Comparison of ENCODE assay signal across 9 cellular contexts in genomic region chr9:137055385-137056364, GRCh38. TPM values are rescaled to one million over a fixed set of nuclear protein-coding genes. Genes with fewer than 3 reads are reported as not detected.
DNase-seq lines count a peak whose midpoint lies in the region; ATAC-seq lines count a peak whose summit lies in the region.
"Had no signal": no experiment of that assay in that cellular context is flagged by ENCODE, and none has a peak within 500 bp of the region (broad histone marks: within the 10 kb centered on the region; RNA-seq: fewer than 3 reads in every experiment).

No MANE protein-coding gene starts in this region.

- ATAC-seq in GM18520 (IDR thresholded peaks at IDR 0.05; ENCODE audit: unreplicated experiment) (no peak), GM21367 (IDR thresholded peaks at IDR 0.05; ENCODE audit: unreplicated experiment) (no peak), GM19455 (IDR thresholded peaks at IDR 0.05; ENCODE audit: unreplicated experiment) (no peak)

- no peaks in the 10 kb centered on the region for H3K9me3 ChIP-seq in SJCRH30 (replicated peaks)

- peak overlapping the region; percentile 33 for H3K4me3 ChIP-seq in SJCRH30

- intact Hi-C loops in head of caudate nucleus (cut with DNase I): no loop called here
- intact Hi-C loops in posterior vena cava (cut with DNase I): no loop called here

- no peaks in the 10 kb centered on the region for H3K36me3 ChIP-seq in SJCRH30

- H3K27me3 ChIP-seq in SJCRH30: no peaks in the 10 kb centered on the region

- peak; percentile 74 for DNase-seq in DMS79 (lab: John Stamatoyannopoulos, UW)
- peak; percentile 97 to 98 for DNase-seq in SJCRH30
- peak; percentile 87 to 99 (median 96) for DNase-seq in head of caudate nucleus
- peak; percentile 92 for DNase-seq in posterior vena cava (ENCODE audit: low spot score)
- no peak for DNase-seq in stimulated activated CD4-positive, alpha-beta T cell treated with anti-CD3 and anti-CD28 coated beads, Interleukin-2, amount 100 ng/mL, for 24 hours

- peak overlapping the region; percentile 80 for H3K27ac ChIP-seq in SJCRH30

- H3K4me1 ChIP-seq in SJCRH30: peaks cover 55% of the 10 kb centered on the region

RNA-seq across cellular contexts. Expression of gene ENTPD2, which starts 1.8 kb away (rescaled TPM):
- 1.9 and 2.0 TPM in 2 replicates for total RNA-seq in SJCRH30 (2014; rRNA removed; shearing (Covaris generic))
- 1 to 10 TPM in 1 of 2 donors, under 1 TPM in 1; 0.48 to 1.2 TPM for total RNA-seq in posterior vena cava

RNA-seq across cellular contexts. Expression of gene NPDC1, which starts 9.7 kb away (rescaled TPM):
- total RNA-seq in SJCRH30 (2014; rRNA removed; shearing (Covaris generic)): 0.51 and 0.91 TPM in 2 replicates
- 100 to 1,000 TPM; 129 to 133 TPM for total RNA-seq in posterior vena cava

RNA-seq across cellular contexts. Expression of gene SAPCD2, which starts 14.7 kb away (rescaled TPM):
- total RNA-seq in SJCRH30 (2014; rRNA removed; shearing (Covaris generic)): 69.7 and 71.0 TPM in 2 replicates
- under 1 TPM; 0.33 to 0.42 TPM for total RNA-seq in posterior vena cava

RNA-seq across cellular contexts. Expression of gene UAP1L1, which starts 21.6 kb away (rescaled TPM):
- total RNA-seq in SJCRH30 (2014; rRNA removed; shearing (Covaris generic)): 12.6 and 13.8 TPM in 2 replicates
- total RNA-seq in posterior vena cava: 10 to 100 TPM; 15.2 to 20.5 TPM

RNA-seq across cellular contexts. Expression of gene FUT7, which starts 23.8 kb away (rescaled TPM):
- not detected in 2 replicates for total RNA-seq in SJCRH30 (2014; rRNA removed; shearing (Covaris generic))
- under 1 TPM; 0.24 to 0.32 TPM for total RNA-seq in posterior vena cava
- total RNA-seq: chondrocyte had no signal

Comparison
In these comparisons a context has a peak if more than half of its experiments do, and no peak if none do; other contexts are left out.
1. DNase-seq: peak in DMS79 (single experiment), SJCRH30 (2 of 2), head of caudate nucleus (42 of 42) and posterior vena cava (single experiment); none in stimulated activated CD4-positive, alpha-beta T cell treated with anti-CD3 and anti-CD28 coated beads, Interleukin-2, amount 100 ng/mL, for 24 hours (0 of 2).
2. RNA of gene NPDC1, which starts 9.7 kb away (total RNA-seq): 129 to 133 TPM in posterior vena cava; 0.51 to 0.91 TPM in SJCRH30; every median in the first group is over 10 times any median in the second.
3. RNA of gene SAPCD2, which starts 14.7 kb away (total RNA-seq): 69.7 to 71.0 TPM in SJCRH30; 0.33 to 0.42 TPM in posterior vena cava; every median in the first group is over 10 times any median in the second.